In the genomic region with DNA sequence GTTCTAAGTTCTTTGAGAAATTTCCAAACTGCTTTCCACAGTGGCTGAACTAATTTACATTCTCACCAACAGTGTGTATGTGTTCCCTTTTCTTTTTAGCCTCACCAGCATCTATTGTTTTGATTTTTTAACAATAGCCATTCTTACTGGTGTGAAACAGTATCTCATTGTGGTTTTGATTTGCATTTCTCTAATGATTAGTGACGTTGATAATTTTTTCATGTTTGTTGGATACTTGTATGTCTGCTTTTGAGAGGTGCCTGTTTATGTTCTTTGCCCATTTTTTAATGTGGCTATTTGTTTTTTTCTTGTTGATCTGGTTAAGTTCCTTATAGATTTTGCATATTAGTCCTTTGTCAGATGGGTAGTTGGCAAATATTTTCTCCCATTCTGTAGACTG, we compare ENCODE assay signal across 16 cellular contexts.
A peak's percentile ranks its signal among the peaks of the same experiment; 100 is the strongest.
DNase-seq lines count a peak whose midpoint lies in the region; ATAC-seq and TF ChIP-seq lines count a peak whose summit lies in the region.
"Had no signal": no experiment of that assay in that cellular context is flagged by ENCODE, and none has a peak within 500 bp of the region (broad histone marks: within the 10 kb centered on the region; RNA-seq: fewer than 3 reads in every experiment).

No MANE protein-coding gene starts in this region.

- TF ChIP-seq CTCF in dorsolateral prefrontal cortex (IDR thresholded peaks at IDR 0.05 in 54 of 56, conservative IDR thresholded peaks at IDR 0.05 in 2 of 56; ENCODE audit: low read depth in 1 of 56, partially characterized antibody in 56 of 56): peak in 1 of 56 donors; percentile 15

- intact Hi-C loops in dorsolateral prefrontal cortex (cut with DNase I): loop anchor here in 1 of 2 donors (10.0 kb wide), 1 partner anchor 134 kb away; no protein-coding TSS in a partner anchor

- ATAC-seq in GM21528 (IDR thresholded peaks at IDR 0.05; ENCODE audit: low FRiP score, unreplicated experiment): no peak

- H3K27me3 ChIP-seq in dorsolateral prefrontal cortex: no peaks in the 10 kb centered on the region
- H3K27me3 ChIP-seq: BLaER1 had no signal

- DNase-seq in Ammon's horn (ENCODE audit: low spot score) (peak; percentile 38), dorsolateral prefrontal cortex (no peak), medulla oblongata (ENCODE audit: extremely low spot score) (peak; percentile 7), superior temporal gyrus (ENCODE audit: extremely low spot score) (peak; percentile 86), NCI-H82 (lab: John Stamatoyannopoulos, UW) (no peak)
- no peak for DNase-seq in activated CD8-positive, alpha-beta memory T cell treated with anti-CD3 and anti-CD28 coated beads, Interleukin-2, amount 50 U/mL, for 48 hours
- DNase-seq: Caco-2; CD8-positive, alpha-beta memory T cell; DMS53; GF-D8; HCEC 1CT; HFFc6 had no signal

- peak overlapping the region in 54 of 59 donors; percentile 3 to 93 (median 80) for H3K27ac ChIP-seq in dorsolateral prefrontal cortex
- H3K27ac ChIP-seq: 22Rv1, BLaER1, HL-60 had no signal

- peak overlapping the region in 1 of 59 donors; percentile 6 for H3K4me3 ChIP-seq in dorsolateral prefrontal cortex
- H3K4me3 ChIP-seq: BLaER1 had no signal

Comparison
In these comparisons a context has a peak if more than half of its experiments do, and no peak if none do; other contexts are left out.
1. DNase-seq: peak in Ammon's horn (single experiment), medulla oblongata (single experiment) and superior temporal gyrus (single experiment); none in dorsolateral prefrontal cortex (0 of 10), NCI-H82 (single experiment) and activated CD8-positive, alpha-beta memory T cell treated with anti-CD3 and anti-CD28 coated beads, Interleukin-2, amount 50 U/mL, for 48 hours (single experiment).